In genomic region chr15:34056921-34057320, GRCh38 we compare ENCODE assay signal across 22 cellular contexts. TPM values are rescaled to one million over a fixed set of nuclear protein-coding genes. Genes with fewer than 3 reads are reported as not detected.
DNase-seq lines count a peak whose midpoint lies in the region; TF ChIP-seq lines count a peak whose summit lies in the region.
"Had no signal": no experiment of that assay in that cellular context is flagged by ENCODE, and none has a peak within 500 bp of the region (broad histone marks: within the 10 kb centered on the region; RNA-seq: fewer than 3 reads in every experiment).

No MANE protein-coding gene starts in this region.

- peaks cover 2% of the 10 kb centered on the region for H3K36me3 ChIP-seq in smooth muscle cell (ENCODE audit: low read depth)
- H3K36me3 ChIP-seq: MG63, thyroid gland had no signal

- no peaks in the 10 kb centered on the region for H3K4me1 ChIP-seq in smooth muscle cell (ENCODE audit: low read depth)
- H3K4me1 ChIP-seq: body of pancreas, psoas muscle, thyroid gland had no signal

- H3K9ac ChIP-seq in smooth muscle cell (ENCODE audit: low read depth): no peak overlapping the region

- H3K27me3 ChIP-seq in smooth muscle cell (ENCODE audit: low read depth): no peaks in the 10 kb centered on the region
- H3K27me3 ChIP-seq: body of pancreas, MG63, thyroid gland had no signal

- TF ChIP-seq CTCF in smooth muscle cell (IDR thresholded peaks at IDR 0.05; ENCODE audit: borderline replicate concordance, insufficient read depth, poor library complexity, severe bottlenecking): no peak

- peak overlapping the region; percentile 61 for H3K27ac ChIP-seq in smooth muscle cell (ENCODE audit: low read depth)
- H3K27ac ChIP-seq: body of pancreas, psoas muscle, thyroid gland had no signal

- no peak overlapping the region for H3K4me3 Mint-ChIP-seq in activated CD4-positive, alpha-beta memory T cell treated with anti-CD3 and anti-CD28 coated beads for 36 hours
- H3K4me3 Mint-ChIP-seq: activated CD8-positive, alpha-beta T cell treated with anti-CD3 and anti-CD28 coated beads for 36 hours; CD14-positive monocyte; stimulated activated naive CD8-positive, alpha-beta T cell treated with anti-CD3 and anti-CD28 coated beads, Interleukin-15, Interleukin-2, amounts not matched to agents 100 ng/mL and 50 ng/mL, for 24 hours had no signal

- POLR2A ChIA-PET in activated CD4-positive, alpha-beta memory T cell treated with anti-CD3 and anti-CD28 coated beads for 36 hours (lab: Charles Lee): no interaction called here

- intact Hi-C loops in activated CD4-positive, alpha-beta memory T cell treated with anti-CD3 and anti-CD28 coated beads for 36 hours (cut with micrococcal nuclease): no loop called here

- no peak overlapping the region for H2AFZ ChIP-seq in smooth muscle cell (ENCODE audit: low read depth)

- no peaks in the 10 kb centered on the region for H3K9me3 Mint-ChIP-seq in activated CD4-positive, alpha-beta memory T cell treated with anti-CD3 and anti-CD28 coated beads for 36 hours
- H3K9me3 Mint-ChIP-seq: activated naive CD4-positive, alpha-beta T cell treated with anti-CD3 and anti-CD28 coated beads, Interleukin-2, amount 50 U/mL, for 72 hours; stimulated activated naive CD8-positive, alpha-beta T cell treated with anti-CD3 and anti-CD28 coated beads, Interleukin-15, Interleukin-2, amounts not matched to agents 100 ng/mL and 50 ng/mL, for 24 hours had no signal

- H3K4me1 Mint-ChIP-seq in activated CD4-positive, alpha-beta memory T cell treated with anti-CD3 and anti-CD28 coated beads for 36 hours (ENCODE audit: low read depth): peaks cover 2% of the 10 kb centered on the region

- H3K79me2 ChIP-seq in smooth muscle cell (ENCODE audit: low read depth): no peaks in the 10 kb centered on the region

- WGBS in smooth muscle cell (ENCODE audit: low lambda C conversion rate): 90% methylated on average over 5 of the region's 5 CpGs

- H3K4me3 ChIP-seq in smooth muscle cell: no peak overlapping the region
- H3K4me3 ChIP-seq: body of pancreas, MG63, psoas muscle, skin epidermis, thyroid gland had no signal

- DNase-seq in AG20443 (ENCODE audit: low spot score) (peak; percentile 29), HS-27A (ENCODE audit: low read depth) (peak; percentile 45), cerebellar cortex (ENCODE audit: low spot score) (peak; percentile 22), smooth muscle cell (lab: John Stamatoyannopoulos, UW; ENCODE audit: unreplicated experiment) (no peak), SKM-1 (lab: John Stamatoyannopoulos, UW; ENCODE audit: unreplicated experiment) (no peak), GM19238 (ENCODE audit: insufficient read length, low spot score) (no peak)
- no peak for DNase-seq in activated CD4-positive, alpha-beta memory T cell treated with anti-CD3 and anti-CD28 coated beads for 36 hours
- DNase-seq: activated CD4-positive, CD25-positive, alpha-beta regulatory T cell treated with anti-CD3 and anti-CD28 coated beads, Interleukin-2, amount 50 U/mL, for 72 hours; activated CD8-positive, alpha-beta T cell treated with anti-CD3 and anti-CD28 coated beads for 36 hours; body of pancreas; H7; KBM-7; MG63; NCI-H2029; psoas muscle; T-helper 1 cell; thyroid gland had no signal

- no peaks in the 10 kb centered on the region for H3K27me3 Mint-ChIP-seq in activated CD4-positive, alpha-beta memory T cell treated with anti-CD3 and anti-CD28 coated beads for 36 hours
- H3K27me3 Mint-ChIP-seq: activated CD8-positive, alpha-beta T cell treated with anti-CD3 and anti-CD28 coated beads for 36 hours; stimulated activated naive CD8-positive, alpha-beta T cell treated with anti-CD3 and anti-CD28 coated beads, Interleukin-15, Interleukin-2, amounts not matched to agents 100 ng/mL and 50 ng/mL, for 24 hours had no signal

- H3K36me3 Mint-ChIP-seq in activated CD4-positive, alpha-beta memory T cell treated with anti-CD3 and anti-CD28 coated beads for 36 hours: no peaks in the 10 kb centered on the region
- H3K36me3 Mint-ChIP-seq: CD14-positive monocyte had no signal

- peaks cover 6% of the 10 kb centered on the region for H3F3A ChIP-seq in smooth muscle cell (ENCODE audit: low read depth)

- H4K20me1 ChIP-seq in smooth muscle cell (ENCODE audit: low read depth): no peaks in the 10 kb centered on the region

- peak overlapping the region; percentile 32 for H3K4me2 ChIP-seq in smooth muscle cell

- no peak overlapping the region for H3K27ac Mint-ChIP-seq in activated CD4-positive, alpha-beta memory T cell treated with anti-CD3 and anti-CD28 coated beads for 36 hours
- H3K27ac Mint-ChIP-seq: activated CD8-positive, alpha-beta T cell treated with anti-CD3 and anti-CD28 coated beads for 36 hours; activated T-helper 2 cell treated with anti-CD3 and anti-CD28 coated beads, Interferon-gamma antibody, Interleukin-2, Interleukin-4, amounts not matched to agents 10 μg/mL and 5 μg/mL and 100 μg/mL, durations not matched to agents 14 hours and 24 hours and 36 hours; stimulated activated naive CD8-positive, alpha-beta T cell treated with anti-CD3 and anti-CD28 coated beads, Interleukin-15, Interleukin-2, amounts not matched to agents 100 ng/mL and 50 ng/mL, for 24 hours had no signal

- H3K9me3 ChIP-seq in smooth muscle cell (replicated peaks; ENCODE audit: low read depth): no peaks in the 10 kb centered on the region
- H3K9me3 ChIP-seq: body of pancreas, psoas muscle, thyroid gland had no signal

- CTCF ChIA-PET in activated CD4-positive, alpha-beta memory T cell treated with anti-CD3 and anti-CD28 coated beads for 36 hours (lab: Charles Lee): no interaction called here

RNA-seq across cellular contexts. Expression of gene AVEN, which starts 17.9 kb away (rescaled TPM):
- 8.2 and 10.6 TPM in 2 replicates for total RNA-seq in smooth muscle cell
- 15.2 and 15.7 TPM in 2 replicates for polyA plus RNA-seq in smooth muscle cell
- 10 to 100 TPM; 13.1 to 13.4 TPM for total RNA-seq in activated CD4-positive, alpha-beta memory T cell treated with anti-CD3 and anti-CD28 coated beads for 36 hours

RNA-seq across cellular contexts. Expression of gene EMC7, which starts 44.7 kb away (rescaled TPM):
- 60.6 and 84.2 TPM in 2 replicates for total RNA-seq in smooth muscle cell
- 201 and 218 TPM in 2 replicates for polyA plus RNA-seq in smooth muscle cell
- total RNA-seq in activated CD4-positive, alpha-beta memory T cell treated with anti-CD3 and anti-CD28 coated beads for 36 hours: 10 to 100 TPM; 62.7 to 68.4 TPM

RNA-seq across cellular contexts. Expression of gene PGBD4, which starts 45.0 kb away (rescaled TPM):
- total RNA-seq in smooth muscle cell: 0.81 and 1.3 TPM in 2 replicates
- 0.20 and 0.62 TPM in 2 replicates for polyA plus RNA-seq in smooth muscle cell
- total RNA-seq in activated CD4-positive, alpha-beta memory T cell treated with anti-CD3 and anti-CD28 coated beads for 36 hours: 1 to 10 TPM; 2.0 to 2.3 TPM

Comparison
In these comparisons a context has a peak if more than half of its experiments do, and no peak if none do; other contexts are left out.
1. DNase-seq: peak in AG20443 (single experiment), HS-27A (single experiment) and cerebellar cortex (single experiment); none in smooth muscle cell (single experiment), SKM-1 (single experiment), GM19238 (single experiment) and activated CD4-positive, alpha-beta memory T cell treated with anti-CD3 and anti-CD28 coated beads for 36 hours (single experiment).